Comparison of ENCODE assay signal across 8 cellular contexts in genomic region chr5:141849371-141850182, GRCh38. TPM values are rescaled to one million over a fixed set of nuclear protein-coding genes. Genes with fewer than 3 reads are reported as not detected.
A peak's percentile ranks its signal among the peaks of the same experiment; 100 is the strongest.
DNase-seq lines count a peak whose midpoint lies in the region; ATAC-seq, FAIRE-seq and TF ChIP-seq lines count a peak whose summit lies in the region.

No MANE protein-coding gene starts in this region.

- FAIRE-seq in small intestine (lab: Jason Lieb, UNC): no peak

- DNase-seq in NCI-H1930 (lab: John Stamatoyannopoulos, UW) (peak; percentile 52 to 64), breast epithelium (ENCODE audit: low spot score in 2 of 2) (peak; percentile 86 to 95), iPS-NIHi7 (ENCODE audit: extremely low spot score) (peak; percentile 88), small intestine (peak; percentile 91), SKM-1 treated with dmso at 0.1 percent for 144 hours (lab: John Stamatoyannopoulos, UW; ENCODE audit: unreplicated experiment) (no peak)

- intact Hi-C loops in breast epithelium (cut with DNase I; ENCODE audit: low total_unique reads): no loop called here

- WGBS in small intestine, 3 donors: 0 to 1% (median 0%) methylated on average over 60 to 76 of the region's 76 CpGs

- H3K27ac ChIP-seq in VCaP: peak overlapping the region; percentile 100
- peak overlapping the region; percentile 97 to 99 for H3K27ac ChIP-seq in breast epithelium
- peak overlapping the region; percentile 99 to 100 for H3K27ac ChIP-seq in small intestine (ENCODE audit: low read depth in 1 of 2, low read length in 1 of 2)

- ATAC-seq in GM18498 (IDR thresholded peaks at IDR 0.05; ENCODE audit: unreplicated experiment): peak; percentile 75
- ATAC-seq in HG02798 (IDR thresholded peaks at IDR 0.05; ENCODE audit: poor library complexity, unreplicated experiment): peak; percentile 79

- H3K9me3 ChIP-seq in breast epithelium (no peaks in the 10 kb centered on the region), small intestine (ENCODE audit: control insufficient read depth, low read depth) (no peaks in the 10 kb centered on the region)

- H3K4me3 ChIP-seq in breast epithelium (peak overlapping the region; percentile 65 to 75 (median 73)), small intestine (ENCODE audit: low read depth in 1 of 2, low read length in 2 of 2) (peak overlapping the region; percentile 61 to 69)

- TF ChIP-seq CTCF in VCaP (conservative IDR thresholded peaks at IDR 0.05): no peak
- peak in 1 of 3 donors; percentile 16 for TF ChIP-seq CTCF in breast epithelium (IDR thresholded peaks at IDR 0.05)

- TF ChIP-seq POLR2A in breast epithelium (IDR thresholded peaks at IDR 0.05): peak; percentile 92

- H3K27me3 ChIP-seq in breast epithelium: no peaks in the 10 kb centered on the region
- H3K27me3 ChIP-seq in small intestine (ENCODE audit: control insufficient read depth in 2 of 2, insufficient read depth in 2 of 2, low read length in 2 of 2): no peaks in the 10 kb centered on the region

- H3K4me1 ChIP-seq in breast epithelium (peaks cover 3 to 7% of the 10 kb centered on the region in 2 donors), small intestine (ENCODE audit: control insufficient read depth in 2 of 2, insufficient read depth in 1 of 2, low read depth in 1 of 2, low read length in 1 of 2) (peaks cover 4 to 11% of the 10 kb centered on the region in 2 donors)

- no peaks in the 10 kb centered on the region for H3K36me3 ChIP-seq in breast epithelium
- H3K36me3 ChIP-seq in small intestine (ENCODE audit: control insufficient read depth in 2 of 2, insufficient read depth in 2 of 2, low read length in 2 of 2): peaks cover 0 to 7% of the 10 kb centered on the region in 2 donors

RNA-seq across cellular contexts. Expression of gene PCDH1, which starts 28.6 kb away (rescaled TPM):
- total RNA-seq in breast epithelium: 10 to 100 TPM; 28.3 to 72.7 (median 65.9) TPM
- polyA plus RNA-seq in small intestine: 10 to 100 TPM; 15.7 to 43.9 (median 15.9) TPM
